20 cellular contexts compared by ENCODE assay signal in genomic region chr12:133135747-133136146, GRCh38.
"Had no signal": no experiment of that assay in that cellular context is flagged by ENCODE, and none has a peak within 500 bp of the region (broad histone marks: within the 10 kb centered on the region; RNA-seq: fewer than 3 reads in every experiment).

No MANE protein-coding gene starts in this region.

- H3K9ac ChIP-seq: SK-N-SH had no signal

- H3K4me2 ChIP-seq: SK-N-SH had no signal

- H3K27ac ChIP-seq: RWPE1 had no signal

- ATAC-seq: Panc1, PC-3 had no signal

- DNase-seq: IMR-90, KBM-7, MV-4-11, NCI-H1048, NCI-H1105, NCI-H1417, NCI-H1436 treated with DMSO at 0.1 percent for 48 hours, NCI-H1694, NCI-H187 treated with DMSO at 0.1 percent for 48 hours, NCI-H2029 treated with DMSO at 0.1 percent for 48 hours, NCI-H2227 treated with DMSO at 0.1 percent for 48 hours, NCI-H524, NCI-H526 treated with DMSO at 0.1 percent for 48 hours, NCI-H748 treated with DMSO at 0.1 percent for 48 hours, PC-3, SHP77, SK-N-SH, SW 1271 had no signal

- H3K9me3 ChIP-seq: SK-N-SH had no signal
